Comparison of ENCODE assay signal across 9 cellular contexts in the genomic region with DNA sequence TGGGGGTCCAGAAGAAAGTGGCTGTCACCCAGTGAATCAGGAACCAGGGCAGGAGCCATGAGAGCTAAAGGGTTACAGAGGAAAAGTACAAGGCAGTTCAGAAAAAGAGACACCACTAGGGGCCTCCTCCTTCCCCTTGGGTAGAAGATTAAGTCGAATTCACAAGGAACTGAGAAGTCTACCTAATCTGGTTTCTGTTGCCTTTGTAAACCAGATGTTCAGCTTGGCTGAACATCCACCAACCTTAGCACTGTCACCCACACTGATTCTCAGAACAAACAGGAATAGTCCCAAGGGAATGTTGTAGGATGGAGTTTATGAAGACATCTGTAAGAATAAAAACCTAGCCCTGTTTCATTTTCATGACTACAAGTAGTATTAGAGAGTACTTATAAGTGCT.
DNase-seq lines count a peak whose midpoint lies in the region; ATAC-seq and TF ChIP-seq lines count a peak whose summit lies in the region.
"Had no signal": no experiment of that assay in that cellular context is flagged by ENCODE, and none has a peak within 500 bp of the region (broad histone marks: within the 10 kb centered on the region; RNA-seq: fewer than 3 reads in every experiment).

No MANE protein-coding gene starts in this region.

- ATAC-seq in HG02973 (IDR thresholded peaks at IDR 0.05; ENCODE audit: unreplicated experiment): peak; percentile 99
- ATAC-seq in natural killer cell treated with Interleukin-12 subunit alpha and Interleukin-12 subunit beta and Interleukin-15 and Interleukin-18, amount 100 ng/mL, for 72 hours: no peak

- no peak overlapping the region for H3K27ac ChIP-seq in BLaER1
- H3K27ac ChIP-seq: C4-2B had no signal

- peak; percentile 41 for DNase-seq in GM19240 (ENCODE audit: insufficient read length, low spot score)
- DNase-seq in RPMI8226: peak; percentile 19
- no peak for DNase-seq in HEK293T (ENCODE audit: extremely low spot score)
- no peak for DNase-seq in dermis blood vessel endothelial cell
- DNase-seq in MG63: no peak
- DNase-seq in natural killer cell treated with Interleukin-12 subunit alpha and Interleukin-12 subunit beta and Interleukin-15 and Interleukin-18, amount 100 ng/mL, for 72 hours (ENCODE audit: low spot score): no peak

- H3K4me3 ChIP-seq in BLaER1 (no peak overlapping the region), MG63 (no peak overlapping the region)

- H3K27me3 Mint-ChIP-seq in natural killer cell treated with Interleukin-12 subunit alpha and Interleukin-12 subunit beta and Interleukin-15 and Interleukin-18, amount 100 ng/mL, for 72 hours: no peaks in the 10 kb centered on the region

- peak overlapping the region; percentile 62 for H3K4me2 ChIP-seq in BLaER1

- H3K9ac ChIP-seq in BLaER1: no peak overlapping the region

- no peak overlapping the region for H3K27ac Mint-ChIP-seq in natural killer cell treated with Interleukin-12 subunit alpha and Interleukin-12 subunit beta and Interleukin-15 and Interleukin-18, amount 100 ng/mL, for 72 hours

- H4K20me1 ChIP-seq in BLaER1: no peaks in the 10 kb centered on the region

- H3K9me3 Mint-ChIP-seq in natural killer cell treated with Interleukin-12 subunit alpha and Interleukin-12 subunit beta and Interleukin-15 and Interleukin-18, amount 100 ng/mL, for 72 hours: no peaks in the 10 kb centered on the region

- POLR2A ChIA-PET in HEK293T (lab: Yijun Ruan, JAX): no interaction called here

- CTCF ChIA-PET in HEK293T (lab: Yijun Ruan, JAX): interaction anchor here (0.6 kb wide), 1 partner anchor 22 kb away, joined by 3 read pairs; no protein-coding TSS in a partner anchor

- H3K36me3 ChIP-seq in BLaER1: peaks cover 11% of the 10 kb centered on the region
- no peaks in the 10 kb centered on the region for H3K36me3 ChIP-seq in MG63

- H3K9me3 ChIP-seq in BLaER1 (no peaks in the 10 kb centered on the region), MG63 (no peaks in the 10 kb centered on the region)

- peaks cover under 1 to 4% of the 10 kb centered on the region in 2 donors for H3K4me1 Mint-ChIP-seq in natural killer cell treated with Interleukin-12 subunit alpha and Interleukin-12 subunit beta and Interleukin-15 and Interleukin-18, amount 100 ng/mL, for 72 hours (ENCODE audit: low read depth in 2 of 2)

- peaks cover 30% of the 10 kb centered on the region for H3K4me1 ChIP-seq in BLaER1

- H3K27me3 ChIP-seq in BLaER1: no peaks in the 10 kb centered on the region
- H3K27me3 ChIP-seq in MG63: no peaks in the 10 kb centered on the region

- no peak overlapping the region for H3K4me3 Mint-ChIP-seq in natural killer cell treated with Interleukin-12 subunit alpha and Interleukin-12 subunit beta and Interleukin-15 and Interleukin-18, amount 100 ng/mL, for 72 hours

- no peaks in the 10 kb centered on the region for H3K36me3 Mint-ChIP-seq in natural killer cell treated with Interleukin-12 subunit alpha and Interleukin-12 subunit beta and Interleukin-15 and Interleukin-18, amount 100 ng/mL, for 72 hours

TF ChIP-seq in HEK293T, 16 proteins besides CTCF, POLR2A, EP300 and RAD21:
- TF ChIP-seq NFRKB (IDR thresholded peaks at IDR 0.05): no peak
- no peak for TF ChIP-seq TARDBP (IDR thresholded peaks at IDR 0.05)
- TF ChIP-seq SP1 (IDR thresholded peaks at IDR 0.05): no peak
- no peak for TF ChIP-seq L3MBTL2 (conservative IDR thresholded peaks at IDR 0.05)
- TF ChIP-seq BHLHE40 (IDR thresholded peaks at IDR 0.05; ENCODE audit: borderline replicate concordance): no peak
- TF ChIP-seq CTBP1 (IDR thresholded peaks at IDR 0.05; ENCODE audit: borderline replicate concordance): no peak
- no peak for TF ChIP-seq FOXA1 (IDR thresholded peaks at IDR 0.05)
- TF ChIP-seq HDGF (IDR thresholded peaks at IDR 0.05; ENCODE audit: borderline replicate concordance): no peak
- TF ChIP-seq ARNT (IDR thresholded peaks at IDR 0.05): no peak
- no peak for TF ChIP-seq FOXM1 (IDR thresholded peaks at IDR 0.05; ENCODE audit: borderline replicate concordance)
- TF ChIP-seq SUZ12 (IDR thresholded peaks at IDR 0.05): no peak
- no peak for TF ChIP-seq ELF4 (IDR thresholded peaks at IDR 0.05)
- TF ChIP-seq, protein P1, sequence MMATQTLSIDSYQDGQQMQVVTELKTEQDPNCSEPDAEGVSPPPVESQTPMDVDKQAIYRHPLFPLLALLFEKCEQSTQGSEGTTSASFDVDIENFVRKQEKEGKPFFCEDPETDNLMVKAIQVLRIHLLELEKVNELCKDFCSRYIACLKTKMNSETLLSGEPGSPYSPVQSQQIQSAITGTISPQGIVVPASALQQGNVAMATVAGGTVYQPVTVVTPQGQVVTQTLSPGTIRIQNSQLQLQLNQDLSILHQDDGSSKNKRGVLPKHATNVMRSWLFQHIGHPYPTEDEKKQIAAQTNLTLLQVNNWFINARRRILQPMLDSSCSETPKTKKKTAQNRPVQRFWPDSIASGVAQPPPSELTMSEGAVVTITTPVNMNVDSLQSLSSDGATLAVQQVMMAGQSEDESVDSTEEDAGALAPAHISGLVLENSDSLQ (IDR thresholded peaks at IDR 0.05): no peak
- TF ChIP-seq ZNF384 (IDR thresholded peaks at IDR 0.05): no peak
- no peak for TF ChIP-seq FOXK2 (IDR thresholded peaks at IDR 0.05)
- no peak for TF ChIP-seq LEF1 (IDR thresholded peaks at IDR 0.05; ENCODE audit: borderline replicate concordance)

Comparison
In these comparisons a context has a peak if more than half of its experiments do, and no peak if none do; other contexts are left out.
1. DNase-seq: peak in GM19240 (single experiment) and RPMI8226 (single experiment); none in HEK293T (single experiment), dermis blood vessel endothelial cell (single experiment), MG63 (single experiment) and natural killer cell treated with Interleukin-12 subunit alpha and Interleukin-12 subunit beta and Interleukin-15 and Interleukin-18, amount 100 ng/mL, for 72 hours (single experiment).